11 cellular contexts compared by ENCODE assay signal in genomic region chrX:134803551-134804183, GRCh38. TPM values are rescaled to one million over a fixed set of nuclear protein-coding genes. Genes with fewer than 3 reads are reported as not detected.
DNase-seq lines count a peak whose midpoint lies in the region; ATAC-seq, FAIRE-seq and TF ChIP-seq lines count a peak whose summit lies in the region.
"Had no signal": no experiment of that assay in that cellular context is flagged by ENCODE, and none has a peak within 500 bp of the region (broad histone marks: within the 10 kb centered on the region; RNA-seq: fewer than 3 reads in every experiment).

No MANE protein-coding gene starts in this region.

- H3K9me3 ChIP-seq in HUES64 (ENCODE audit: insufficient read depth, low read depth, low read length) (no peaks in the 10 kb centered on the region), GM12878 (replicated peaks; ENCODE audit: control insufficient read depth, insufficient read depth, low read length) (no peaks in the 10 kb centered on the region), SJCRH30 (replicated peaks) (no peaks in the 10 kb centered on the region), Peyer's patch (no peaks in the 10 kb centered on the region)
- H3K9me3 ChIP-seq: pancreas had no signal

- H3K36me3 Mint-ChIP-seq in Calu3 (ENCODE audit: insufficient read depth, unreplicated experiment), result peaks cover 16% of the 10 kb centered on the region
- no peaks in the 10 kb centered on the region for H3K36me3 Mint-ChIP-seq in osteocyte (ENCODE audit: unreplicated experiment)

- H3K9ac ChIP-seq in HUES64 (ENCODE audit: low read depth, low read length) (0 out of 2 replicates have a peak overlapping the region, but pooled peaks have one; percentile 3), GM12878 (ENCODE audit: control insufficient read depth, insufficient read depth, low read length) (no peak overlapping the region)

- TF ChIP-seq EP300 in GM12878 (IDR thresholded peaks at IDR 0.05; ENCODE audit: borderline replicate concordance in 1 of 2, control insufficient read depth in 1 of 2, low read depth in 2 of 2, low read length in 2 of 2), result peak in 1 of 2 experiments; percentile 49; a peak in 1 of 4 replicates

- POLR2A ChIA-PET in GM12878 (lab: Charles Lee), result interaction anchor here (0.6 to 0.7 kb wide), 5 partner anchors 8 to 260 kb away, joined by 3 to 4 read pairs (median 3); no protein-coding TSS in a partner anchor

- H3K4me3 Mint-ChIP-seq in Calu3 (ENCODE audit: low read depth, unreplicated experiment) (no peak overlapping the region), osteocyte (ENCODE audit: unreplicated experiment) (no peak overlapping the region)

- H2AFZ ChIP-seq in GM12878 (ENCODE audit: control insufficient read depth, low read depth, low read length), result no peak overlapping the region

- H3K27ac Mint-ChIP-seq in Calu3 (ENCODE audit: unreplicated experiment), result no peak overlapping the region
- H3K27ac Mint-ChIP-seq in osteocyte (ENCODE audit: unreplicated experiment), result no peak overlapping the region

- BruUV-seq in GM12878 (replicated peaks; lab: Mats Ljungman, UMichigan), result no TSS peak
- no TSS peak for BruUV-seq in Calu3 (replicated peaks; lab: Mats Ljungman, UMichigan)

- H3K4me1 ChIP-seq in HUES64 (ENCODE audit: insufficient read depth, low read length) (peaks cover 27% of the 10 kb centered on the region), GM12878 (ENCODE audit: control insufficient read depth, insufficient read depth, low read length) (no peaks in the 10 kb centered on the region), SJCRH30 (peaks cover 5% of the 10 kb centered on the region; the same call in 1 of the 2 replicates), Peyer's patch (no peaks in the 10 kb centered on the region)
- H3K4me1 ChIP-seq: pancreas had no signal

- RAD21 ChIA-PET in GM12878 (lab: Charles Lee; ENCODE audit: unreplicated experiment), result interaction anchor here (1.5 kb wide), 1 partner anchor 21 kb away, joined by 4 read pairs; no protein-coding TSS in a partner anchor

- SMC1A ChIA-PET in GM12878 (lab: Charles Lee; ENCODE audit: uncharacterized antibody, unreplicated experiment), result interaction anchor here (0.5 to 1.6 kb wide), 3 partner anchors 10 to 938 kb away, joined by 3 to 7 read pairs (median 3); no protein-coding TSS in a partner anchor

- no peak overlapping the region for H3K4me2 ChIP-seq in GM12878 (ENCODE audit: control insufficient read depth, insufficient read depth)

- no peak for FAIRE-seq in GM12878 (lab: Jason Lieb, UNC)
- FAIRE-seq: pancreas had no signal

- H3K36me3 ChIP-seq in GM06990 (ENCODE audit: control insufficient read depth, insufficient read depth, low read length), result no peaks in the 10 kb centered on the region
- no peaks in the 10 kb centered on the region for H3K36me3 ChIP-seq in HUES64 (ENCODE audit: insufficient read depth, low read length)
- no peaks in the 10 kb centered on the region for H3K36me3 ChIP-seq in GM12878 (ENCODE audit: control insufficient read depth in 2 of 2, insufficient read depth in 2 of 2, low read length in 1 of 2)
- no peaks in the 10 kb centered on the region for H3K36me3 ChIP-seq in SJCRH30
- no peaks in the 10 kb centered on the region for H3K36me3 ChIP-seq in Peyer's patch
- H3K36me3 ChIP-seq: pancreas had no signal

- ATAC-seq in GM19468 (IDR thresholded peaks at IDR 0.05; ENCODE audit: extremely low read depth, unreplicated experiment) (peak; percentile 11), GM12878 (peak; percentile 41)
- ATAC-seq: pancreas had no signal

- intact Hi-C loops in GM12878 (cut with micrococcal nuclease; ENCODE audit: unreplicated experiment) (no loop called here), Calu3 (cut with micrococcal nuclease; ENCODE audit: unreplicated experiment) (no loop called here)

- H3K27ac ChIP-seq in HUES64 (ENCODE audit: low read depth, low read length) (peak overlapping the region; percentile 82; the same call in 1 of the 2 replicates), GM12878 (ENCODE audit: control insufficient read depth, insufficient read depth) (no peak overlapping the region), SJCRH30 (no peak overlapping the region), Peyer's patch (no peak overlapping the region)
- H3K27ac ChIP-seq: pancreas, RWPE1 had no signal

- TF ChIP-seq POLR2A in GM12878 (IDR thresholded peaks at IDR 0.05; ENCODE audit: low read depth, low read length) (no peak), Peyer's patch (IDR thresholded peaks at IDR 0.05) (no peak)

- no peaks in the 10 kb centered on the region for H3K9me3 Mint-ChIP-seq in Calu3 (ENCODE audit: low read depth, unreplicated experiment)
- no peaks in the 10 kb centered on the region for H3K9me3 Mint-ChIP-seq in osteocyte (ENCODE audit: unreplicated experiment)

- 0 out of 2 replicates have a peak, but pooled peaks cover 1% of the 10 kb centered on the region for H3K79me2 ChIP-seq in GM12878 (ENCODE audit: control insufficient read depth, insufficient read depth, low read length)

- H3K4me3 ChIP-seq in GM06990 (replicated peaks; ENCODE audit: low read depth, low read length) (no peak overlapping the region), HUES64 (ENCODE audit: low read length) (no peak overlapping the region), GM12878 (no peak overlapping the region), SJCRH30 (no peak overlapping the region), Peyer's patch (no peak overlapping the region)
- H3K4me3 ChIP-seq: pancreas had no signal

- CTCF ChIA-PET in GM12878 (lab: Yijun Ruan, JAX), result interaction anchor here (0.6 to 1.6 kb wide), 3 partner anchors 11 to 95 kb away, joined by 3 read pairs; no protein-coding TSS in a partner anchor
- CTCF ChIA-PET in Calu3 (lab: Charles Lee), result no interaction called here

- peak; percentile 9 for DNase-seq in GM06990 (ENCODE audit: extremely low read depth, insufficient read length)
- no peak for DNase-seq in GM12878 (ENCODE audit: low read depth, low spot score)
- DNase-seq in Calu3, result no peak
- DNase-seq in SJCRH30, result no peak
- no peak for DNase-seq in osteocyte (ENCODE audit: extremely low spot score, unreplicated experiment)
- no peak for DNase-seq in Peyer's patch
- DNase-seq: foreskin fibroblast, pancreas had no signal

- 25% methylated on average over 4 of the region's 4 CpGs for WGBS in HUES64
- 31% methylated on average over 4 of the region's 4 CpGs for WGBS in GM12878 (ENCODE audit: insufficient coverage, insufficient replicate concordance, low lambda C conversion rate, missing lambda C conversion rate)

- no peaks in the 10 kb centered on the region for H3K27me3 Mint-ChIP-seq in Calu3 (ENCODE audit: unreplicated experiment)
- no peaks in the 10 kb centered on the region for H3K27me3 Mint-ChIP-seq in osteocyte (ENCODE audit: unreplicated experiment)

- TF ChIP-seq CTCF in GM06990 (IDR thresholded peaks at IDR 0.05; ENCODE audit: insufficient read depth, low read length, poor library complexity, severe bottlenecking) (no peak), GM12878 (IDR thresholded peaks at IDR 0.05 in 2 of 3, conservative IDR thresholded peaks at IDR 0.05 in 1 of 3; ENCODE audit: control insufficient read depth in 2 of 3, extremely low read depth in 1 of 3, insufficient read depth in 1 of 3, low read depth in 3 of 3, low read length in 3 of 3) (no peak), Calu3 (IDR thresholded peaks at IDR 0.05; ENCODE audit: unreplicated experiment) (no peak), osteocyte (IDR thresholded peaks at IDR 0.05) (no peak), Peyer's patch (IDR thresholded peaks at IDR 0.05) (no peak)

- no peaks in the 10 kb centered on the region for H3K27me3 ChIP-seq in GM06990 (replicated peaks; ENCODE audit: control insufficient read depth, insufficient read depth, low read length)
- no peaks in the 10 kb centered on the region for H3K27me3 ChIP-seq in HUES64 (ENCODE audit: insufficient read depth, low read length)
- no peaks in the 10 kb centered on the region for H3K27me3 ChIP-seq in GM12878 (replicated peaks in 1 of 2; ENCODE audit: control insufficient read depth in 2 of 2, insufficient read depth in 2 of 2, low read length in 1 of 2)
- no peaks in the 10 kb centered on the region for H3K27me3 ChIP-seq in SJCRH30
- H3K27me3 ChIP-seq in Peyer's patch, result no peaks in the 10 kb centered on the region
- H3K27me3 ChIP-seq: pancreas had no signal

- H3K4me1 Mint-ChIP-seq in Calu3 (ENCODE audit: low read depth, unreplicated experiment) (peaks cover 20% of the 10 kb centered on the region), osteocyte (ENCODE audit: unreplicated experiment) (peaks cover 18% of the 10 kb centered on the region)

- TF ChIP-seq RAD21 in GM12878 (IDR thresholded peaks at IDR 0.05; ENCODE audit: insufficient read depth, low read depth, low read length), result no peak

- no peaks in the 10 kb centered on the region for H4K20me1 ChIP-seq in GM12878 (ENCODE audit: control insufficient read depth, insufficient read depth)

- in situ Hi-C loops in GM12878 (cut with MboI), result no loop called here

TF ChIP-seq in GM12878, 131 proteins besides CTCF, POLR2A, EP300 and RAD21 (continues in another document):
- TF ChIP-seq RB1 (IDR thresholded peaks at IDR 0.05; ENCODE audit: borderline replicate concordance) (no peak), NRF1 (conservative IDR thresholded peaks at IDR 0.05; ENCODE audit: low read depth, low read length) (no peak), MEF2A (IDR thresholded peaks at IDR 0.05; ENCODE audit: insufficient read depth, low read depth, low read length) (no peak), ZNF24 (IDR thresholded peaks at IDR 0.05) (peak; percentile 83), SMAD5 (IDR thresholded peaks at IDR 0.05; ENCODE audit: low read depth) (no peak)

RNA-seq across cellular contexts. Expression of gene PABIR2, which starts 6.7 kb away (rescaled TPM):
- 24.0 TPM for polyA plus RNA-seq in HUES64 (2013, experiment 1 of 2)
- polyA plus RNA-seq in HUES64 (2013, experiment 2 of 2), result 21.0 TPM
- 30.1 and 34.3 TPM in 2 replicates for total RNA-seq in GM12878 (2013; cell fraction: nucleolus; rRNA removed)
- 12.1 and 14.0 TPM in 2 replicates for total RNA-seq in GM12878 (2014; rRNA removed)
- total RNA-seq in GM12878 (2014; rRNA removed; fragmentation: Illumina TruSeq; extraction: Trizol), result 12.3 and 15.2 TPM in 2 replicates
- 33.5 and 34.2 TPM in 2 replicates for total RNA-seq in GM12878 (2021)
- polyA plus RNA-seq in GM12878 (2011; ENCODE audit: low read depth), result 26.8 TPM
- 45.1 and 49.2 TPM in 2 replicates for polyA plus RNA-seq in GM12878 (2011; rRNA removed)
- polyA plus RNA-seq in GM12878 (2011; cell fraction: cytosol; rRNA removed), result 29.9 and 37.5 TPM in 2 replicates
- polyA plus RNA-seq in GM12878 (2011; cell fraction: nucleus; rRNA removed), result 51.2 and 54.9 TPM in 2 replicates
- polyA plus RNA-seq in GM12878 (2012), result 26.6 and 33.7 TPM in 2 replicates
- 52.5 and 60.6 TPM in 2 replicates for polyA plus RNA-seq in GM12878 (2014; fragmentation: Illumina TruSeq; extraction: Trizol)
- polyA plus RNA-seq in GM12878 (2014; fragmentation: Nextera tagmentation; extraction: Ambion mirVana), result 10 to 100 TPM; 21.2 to 26.7 TPM
- polyA plus RNA-seq in GM12878 (2014; rRNA removed), result 29.3 and 30.6 TPM in 2 replicates
- polyA plus RNA-seq in GM12878 (2016; fragmentation: Nextera tagmentation; extraction: Ambion mirVana), result 10 to 100 TPM; 12.7 to 13.5 TPM
- 23.1 and 24.3 TPM in 2 replicates for polyA minus RNA-seq in GM12878 (2011; rRNA and poly(A)+ RNA removed)
- 13.6 and 19.3 TPM in 2 replicates for polyA minus RNA-seq in GM12878 (2011; cell fraction: cytosol; rRNA and poly(A)+ RNA removed)
- polyA minus RNA-seq in GM12878 (2011; cell fraction: nucleus; rRNA and poly(A)+ RNA removed), result 10.3 and 19.9 TPM in 2 replicates
- total RNA-seq in Calu3 (2022), result 45.7 and 54.2 TPM in 2 replicates
- 18.5 and 18.6 TPM in 2 replicates for total RNA-seq in SJCRH30 (2014; rRNA removed; shearing (Covaris generic))
- 13.5 and 14.0 TPM in 2 replicates for total RNA-seq in osteocyte
- 10 to 100 TPM; 17.3 to 47.9 (median 28.6) TPM for total RNA-seq in Peyer's patch
